1 cellular context compared by ENCODE assay signal in the genomic region with DNA sequence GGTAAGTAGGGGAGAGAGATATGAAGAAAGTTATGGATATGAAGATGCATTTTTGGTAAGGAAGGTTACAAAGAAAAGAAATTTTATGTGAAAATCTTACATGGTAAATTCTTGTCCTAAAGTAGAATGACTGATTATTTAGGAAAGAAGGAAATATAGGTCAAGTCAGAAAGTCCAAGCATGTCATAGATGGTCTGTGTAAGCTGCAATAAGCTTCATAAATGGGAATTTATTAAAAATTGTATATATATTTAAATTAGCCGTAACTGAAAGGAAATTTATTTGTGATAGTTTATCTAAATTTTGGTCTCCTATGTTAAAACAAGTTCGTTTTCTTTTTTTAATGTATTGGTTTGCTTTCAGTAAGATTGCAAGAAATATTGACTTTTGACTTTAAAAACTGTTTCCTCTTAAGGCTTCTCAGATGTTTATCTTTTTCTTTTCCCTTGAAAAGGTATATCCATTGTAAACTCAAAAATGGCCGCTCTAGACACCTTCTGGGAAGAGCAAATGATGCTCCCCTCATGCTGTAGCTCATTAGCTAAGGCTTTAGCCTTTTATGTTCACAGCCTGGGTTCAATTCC.
TF ChIP-seq lines count a peak whose summit lies in the region.

No MANE protein-coding gene starts in this region.

TF ChIP-seq in HepG2, 621 proteins besides CTCF, POLR2A, EP300 and RAD21:
- TF ChIP-seq ZNF619 (CRISPR knock-in tag; IDR thresholded peaks at IDR 0.05) (no peak), GTF3A (CRISPR knock-in tag; conservative IDR thresholded peaks at IDR 0.05) (no peak), RELA (CRISPR knock-in tag; IDR thresholded peaks at IDR 0.05) (no peak), ZFP36 (IDR thresholded peaks at IDR 0.05; ENCODE audit: borderline replicate concordance, low read depth, low read length, partially characterized antibody) (peak; percentile 91), TEAD2 (CRISPR knock-in tag; IDR thresholded peaks at IDR 0.05) (no peak), RXRA (CRISPR knock-in tag; IDR thresholded peaks at IDR 0.05) (no peak), GATA4 (IDR thresholded peaks at IDR 0.05; ENCODE audit: borderline replicate concordance, low read depth) (no peak), ZNF724P (CRISPR knock-in tag; IDR thresholded peaks at IDR 0.05; ENCODE audit: borderline replicate concordance) (peak; percentile 63; the same call in 1 of the 2 replicates), ZBTB21 (CRISPR knock-in tag; IDR thresholded peaks at IDR 0.05) (no peak), AKAP8 (CRISPR knock-in tag; IDR thresholded peaks at IDR 0.05) (no peak), MYNN (CRISPR knock-in tag; IDR thresholded peaks at IDR 0.05; ENCODE audit: low read depth) (no peak), NFRKB (IDR thresholded peaks at IDR 0.05) (no peak), ZNF572 (CRISPR knock-in tag; IDR thresholded peaks at IDR 0.05) (no peak), NAIF1 (CRISPR knock-in tag; IDR thresholded peaks at IDR 0.05; ENCODE audit: borderline replicate concordance) (no peak), JUND (CRISPR knock-in tag; IDR thresholded peaks at IDR 0.05) (no peak), ZNF563 (CRISPR knock-in tag; IDR thresholded peaks at IDR 0.05) (no peak), NR2C2 (CRISPR knock-in tag; IDR thresholded peaks at IDR 0.05; ENCODE audit: borderline replicate concordance) (no peak), ZNF235 (CRISPR knock-in tag; IDR thresholded peaks at IDR 0.05; ENCODE audit: borderline replicate concordance) (no peak), MATR3 (CRISPR knock-in tag; IDR thresholded peaks at IDR 0.05) (no peak), ZNF652 (CRISPR knock-in tag; IDR thresholded peaks at IDR 0.05; ENCODE audit: borderline replicate concordance, low read depth) (no peak)
- TF ChIP-seq, protein P1, sequence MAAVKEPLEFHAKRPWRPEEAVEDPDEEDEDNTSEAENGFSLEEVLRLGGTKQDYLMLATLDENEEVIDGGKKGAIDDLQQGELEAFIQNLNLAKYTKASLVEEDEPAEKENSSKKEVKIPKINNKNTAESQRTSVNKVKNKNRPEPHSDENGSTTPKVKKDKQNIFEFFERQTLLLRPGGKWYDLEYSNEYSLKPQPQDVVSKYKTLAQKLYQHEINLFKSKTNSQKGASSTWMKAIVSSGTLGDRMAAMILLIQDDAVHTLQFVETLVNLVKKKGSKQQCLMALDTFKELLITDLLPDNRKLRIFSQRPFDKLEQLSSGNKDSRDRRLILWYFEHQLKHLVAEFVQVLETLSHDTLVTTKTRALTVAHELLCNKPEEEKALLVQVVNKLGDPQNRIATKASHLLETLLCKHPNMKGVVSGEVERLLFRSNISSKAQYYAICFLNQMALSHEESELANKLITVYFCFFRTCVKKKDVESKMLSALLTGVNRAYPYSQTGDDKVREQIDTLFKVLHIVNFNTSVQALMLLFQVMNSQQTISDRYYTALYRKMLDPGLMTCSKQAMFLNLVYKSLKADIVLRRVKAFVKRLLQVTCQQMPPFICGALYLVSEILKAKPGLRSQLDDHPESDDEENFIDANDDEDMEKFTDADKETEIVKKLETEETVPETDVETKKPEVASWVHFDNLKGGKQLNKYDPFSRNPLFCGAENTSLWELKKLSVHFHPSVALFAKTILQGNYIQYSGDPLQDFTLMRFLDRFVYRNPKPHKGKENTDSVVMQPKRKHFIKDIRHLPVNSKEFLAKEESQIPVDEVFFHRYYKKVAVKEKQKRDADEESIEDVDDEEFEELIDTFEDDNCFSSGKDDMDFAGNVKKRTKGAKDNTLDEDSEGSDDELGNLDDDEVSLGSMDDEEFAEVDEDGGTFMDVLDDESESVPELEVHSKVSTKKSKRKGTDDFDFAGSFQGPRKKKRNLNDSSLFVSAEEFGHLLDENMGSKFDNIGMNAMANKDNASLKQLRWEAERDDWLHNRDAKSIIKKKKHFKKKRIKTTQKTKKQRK (IDR thresholded peaks at IDR 0.05; ENCODE audit: low read length): peak; percentile 45; the same call in 1 of the 2 replicates
- TF ChIP-seq, protein P2, sequence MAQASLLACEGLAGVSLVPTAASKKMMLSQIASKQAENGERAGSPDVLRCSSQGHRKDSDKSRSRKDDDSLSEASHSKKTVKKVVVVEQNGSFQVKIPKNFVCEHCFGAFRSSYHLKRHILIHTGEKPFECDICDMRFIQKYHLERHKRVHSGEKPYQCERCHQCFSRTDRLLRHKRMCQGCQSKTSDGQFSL (CRISPR knock-in tag; IDR thresholded peaks at IDR 0.05): no peak
- TF ChIP-seq, protein P3, sequence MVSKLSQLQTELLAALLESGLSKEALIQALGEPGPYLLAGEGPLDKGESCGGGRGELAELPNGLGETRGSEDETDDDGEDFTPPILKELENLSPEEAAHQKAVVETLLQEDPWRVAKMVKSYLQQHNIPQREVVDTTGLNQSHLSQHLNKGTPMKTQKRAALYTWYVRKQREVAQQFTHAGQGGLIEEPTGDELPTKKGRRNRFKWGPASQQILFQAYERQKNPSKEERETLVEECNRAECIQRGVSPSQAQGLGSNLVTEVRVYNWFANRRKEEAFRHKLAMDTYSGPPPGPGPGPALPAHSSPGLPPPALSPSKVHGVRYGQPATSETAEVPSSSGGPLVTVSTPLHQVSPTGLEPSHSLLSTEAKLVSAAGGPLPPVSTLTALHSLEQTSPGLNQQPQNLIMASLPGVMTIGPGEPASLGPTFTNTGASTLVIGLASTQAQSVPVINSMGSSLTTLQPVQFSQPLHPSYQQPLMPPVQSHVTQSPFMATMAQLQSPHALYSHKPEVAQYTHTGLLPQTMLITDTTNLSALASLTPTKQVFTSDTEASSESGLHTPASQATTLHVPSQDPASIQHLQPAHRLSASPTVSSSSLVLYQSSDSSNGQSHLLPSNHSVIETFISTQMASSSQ (IDR thresholded peaks at IDR 0.05; ENCODE audit: low read depth): no peak
- TF ChIP-seq, protein P3 (CRISPR knock-in tag; IDR thresholded peaks at IDR 0.05; ENCODE audit: borderline replicate concordance): no peak
- TF ChIP-seq, protein P4, sequence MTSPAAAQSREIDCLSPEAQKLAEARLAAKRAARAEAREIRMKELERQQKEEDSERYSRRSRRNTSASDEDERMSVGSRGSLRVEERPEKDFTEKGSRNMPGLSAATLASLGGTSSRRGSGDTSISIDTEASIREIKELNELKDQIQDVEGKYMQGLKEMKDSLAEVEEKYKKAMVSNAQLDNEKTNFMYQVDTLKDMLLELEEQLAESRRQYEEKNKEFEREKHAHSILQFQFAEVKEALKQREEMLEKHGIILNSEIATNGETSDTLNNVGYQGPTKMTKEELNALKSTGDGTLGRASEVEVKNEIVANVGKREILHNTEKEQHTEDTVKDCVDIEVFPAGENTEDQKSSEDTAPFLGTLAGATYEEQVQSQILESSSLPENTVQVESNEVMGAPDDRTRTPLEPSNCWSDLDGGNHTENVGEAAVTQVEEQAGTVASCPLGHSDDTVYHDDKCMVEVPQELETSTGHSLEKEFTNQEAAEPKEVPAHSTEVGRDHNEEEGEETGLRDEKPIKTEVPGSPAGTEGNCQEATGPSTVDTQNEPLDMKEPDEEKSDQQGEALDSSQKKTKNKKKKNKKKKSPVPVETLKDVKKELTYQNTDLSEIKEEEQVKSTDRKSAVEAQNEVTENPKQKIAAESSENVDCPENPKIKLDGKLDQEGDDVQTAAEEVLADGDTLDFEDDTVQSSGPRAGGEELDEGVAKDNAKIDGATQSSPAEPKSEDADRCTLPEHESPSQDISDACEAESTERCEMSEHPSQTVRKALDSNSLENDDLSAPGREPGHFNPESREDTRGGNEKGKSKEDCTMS (CRISPR knock-in tag; conservative IDR thresholded peaks at IDR 0.05): no peak
- TF ChIP-seq, protein P5, sequence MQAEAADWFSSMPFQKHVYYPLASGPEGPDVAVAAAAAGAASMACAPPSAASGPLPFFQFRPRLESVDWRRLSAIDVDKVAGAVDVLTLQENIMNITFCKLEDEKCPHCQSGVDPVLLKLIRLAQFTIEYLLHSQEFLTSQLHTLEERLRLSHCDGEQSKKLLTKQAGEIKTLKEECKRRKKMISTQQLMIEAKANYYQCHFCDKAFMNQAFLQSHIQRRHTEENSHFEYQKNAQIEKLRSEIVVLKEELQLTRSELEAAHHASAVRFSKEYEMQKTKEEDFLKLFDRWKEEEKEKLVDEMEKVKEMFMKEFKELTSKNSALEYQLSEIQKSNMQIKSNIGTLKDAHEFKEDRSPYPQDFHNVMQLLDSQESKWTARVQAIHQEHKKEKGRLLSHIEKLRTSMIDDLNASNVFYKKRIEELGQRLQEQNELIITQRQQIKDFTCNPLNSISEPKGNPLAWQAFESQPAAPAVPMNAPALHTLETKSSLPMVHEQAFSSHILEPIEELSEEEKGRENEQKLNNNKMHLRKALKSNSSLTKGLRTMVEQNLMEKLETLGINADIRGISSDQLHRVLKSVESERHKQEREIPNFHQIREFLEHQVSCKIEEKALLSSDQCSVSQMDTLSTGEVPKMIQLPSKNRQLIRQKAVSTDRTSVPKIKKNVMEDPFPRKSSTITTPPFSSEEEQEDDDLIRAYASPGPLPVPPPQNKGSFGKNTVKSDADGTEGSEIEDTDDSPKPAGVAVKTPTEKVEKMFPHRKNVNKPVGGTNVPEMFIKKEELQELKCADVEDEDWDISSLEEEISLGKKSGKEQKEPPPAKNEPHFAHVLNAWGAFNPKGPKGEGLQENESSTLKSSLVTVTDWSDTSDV (CRISPR knock-in tag; IDR thresholded peaks at IDR 0.05): no peak
- TF ChIP-seq, protein P6, sequence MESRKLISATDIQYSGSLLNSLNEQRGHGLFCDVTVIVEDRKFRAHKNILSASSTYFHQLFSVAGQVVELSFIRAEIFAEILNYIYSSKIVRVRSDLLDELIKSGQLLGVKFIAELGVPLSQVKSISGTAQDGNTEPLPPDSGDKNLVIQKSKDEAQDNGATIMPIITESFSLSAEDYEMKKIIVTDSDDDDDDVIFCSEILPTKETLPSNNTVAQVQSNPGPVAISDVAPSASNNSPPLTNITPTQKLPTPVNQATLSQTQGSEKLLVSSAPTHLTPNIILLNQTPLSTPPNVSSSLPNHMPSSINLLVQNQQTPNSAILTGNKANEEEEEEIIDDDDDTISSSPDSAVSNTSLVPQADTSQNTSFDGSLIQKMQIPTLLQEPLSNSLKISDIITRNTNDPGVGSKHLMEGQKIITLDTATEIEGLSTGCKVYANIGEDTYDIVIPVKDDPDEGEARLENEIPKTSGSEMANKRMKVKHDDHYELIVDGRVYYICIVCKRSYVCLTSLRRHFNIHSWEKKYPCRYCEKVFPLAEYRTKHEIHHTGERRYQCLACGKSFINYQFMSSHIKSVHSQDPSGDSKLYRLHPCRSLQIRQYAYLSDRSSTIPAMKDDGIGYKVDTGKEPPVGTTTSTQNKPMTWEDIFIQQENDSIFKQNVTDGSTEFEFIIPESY (CRISPR knock-in tag; IDR thresholded peaks at IDR 0.05): no peak
TF ChIP-seq in HepG2: peak in this region for 3.
